ENCODE assay signal across 10 cellular contexts in genomic region chr2:50126077-50126476, GRCh38.
"Had no signal": no experiment of that assay in that cellular context is flagged by ENCODE, and none has a peak within 500 bp of the region (broad histone marks: within the 10 kb centered on the region; RNA-seq: fewer than 3 reads in every experiment).

No MANE protein-coding gene starts in this region.

- H3K27ac ChIP-seq: PC-9, Peyer's patch, SJCRH30 had no signal

- DNase-seq: KBM-7; MG63; NCI-H1694 treated with DMSO at 0.1 percent for 48 hours; NCI-H2227 treated with DMSO at 0.1 percent for 48 hours; NCI-H524; NK-92 treated with Interleukin-12 subunit alpha and Interleukin-12 subunit beta, amount 100 ng/mL, for 24 hours; OCI-M1; PC-9; Peyer's patch; SJCRH30 had no signal
